1 cellular context compared by ENCODE assay signal in genomic region chr12:29133141-29133540, GRCh38.
TF ChIP-seq lines count a peak whose summit lies in the region.

No MANE protein-coding gene starts in this region.

TF ChIP-seq in IMR-90, 13 proteins besides CTCF, POLR2A, EP300 and RAD21:
- TF ChIP-seq, protein P1, sequence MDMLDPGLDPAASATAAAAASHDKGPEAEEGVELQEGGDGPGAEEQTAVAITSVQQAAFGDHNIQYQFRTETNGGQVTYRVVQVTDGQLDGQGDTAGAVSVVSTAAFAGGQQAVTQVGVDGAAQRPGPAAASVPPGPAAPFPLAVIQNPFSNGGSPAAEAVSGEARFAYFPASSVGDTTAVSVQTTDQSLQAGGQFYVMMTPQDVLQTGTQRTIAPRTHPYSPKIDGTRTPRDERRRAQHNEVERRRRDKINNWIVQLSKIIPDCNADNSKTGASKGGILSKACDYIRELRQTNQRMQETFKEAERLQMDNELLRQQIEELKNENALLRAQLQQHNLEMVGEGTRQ (IDR thresholded peaks at IDR 0.05; ENCODE audit: low read depth, low read length) = no peak
- TF ChIP-seq SMC3 (IDR thresholded peaks at IDR 0.05; ENCODE audit: low read depth, low read length) (no peak), MAFK (IDR thresholded peaks at IDR 0.05; ENCODE audit: low read depth, low read length) (no peak), CHD1 (IDR thresholded peaks at IDR 0.05; ENCODE audit: low read depth, low read length) (no peak), NFE2L2 (IDR thresholded peaks at IDR 0.05; ENCODE audit: low read depth, low read length) (no peak)
TF ChIP-seq in IMR-90: peak in this region for 0.
